34 cellular contexts compared by ENCODE assay signal in the genomic region with DNA sequence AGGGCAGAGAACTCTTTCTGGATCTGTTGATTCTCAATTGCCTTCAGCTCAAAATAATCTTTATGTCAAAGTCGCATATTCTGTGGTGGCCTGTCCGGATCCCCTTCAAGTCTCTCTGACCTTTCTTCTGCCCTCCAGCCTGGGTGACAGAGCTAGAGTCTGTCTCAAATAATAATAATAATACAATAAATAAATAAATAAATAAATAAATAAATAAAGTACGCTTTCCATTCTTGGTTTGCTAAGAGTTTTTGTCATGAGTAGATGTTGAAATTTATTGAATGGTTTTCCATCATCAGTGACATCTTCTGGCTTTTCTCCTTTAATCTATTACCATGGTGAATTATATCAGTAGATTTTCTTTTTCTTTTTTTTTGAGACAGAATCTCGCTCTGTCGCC. TPM values are rescaled to one million over a fixed set of nuclear protein-coding genes. Genes with fewer than 3 reads are reported as not detected.
"Had no signal": no experiment of that assay in that cellular context is flagged by ENCODE, and none has a peak within 500 bp of the region (broad histone marks: within the 10 kb centered on the region; RNA-seq: fewer than 3 reads in every experiment).

No MANE protein-coding gene starts in this region.

- ATAC-seq: activated CD8-positive, alpha-beta memory T cell treated with anti-CD3 and anti-CD28 coated beads, Interleukin-2, amount 10 ng/mL, durations not matched to agents 7 days and 5 days; activated CD8-positive, alpha-beta T cell treated with anti-CD3 and anti-CD28 coated beads, Interleukin-2, amount 10 ng/mL, durations not matched to agents 7 days and 5 days; activated naive CD8-positive, alpha-beta T cell treated with anti-CD3 and anti-CD28 coated beads, Interleukin-2, amount 50 U/mL, for 24 hours had no signal

- H3K4me3 Mint-ChIP-seq: activated B cell treated with CpG ODN at 0.5 μM for 24 hours; activated CD4-positive, alpha-beta memory T cell treated with anti-CD3 and anti-CD28 coated beads, Interleukin-2, amount 10 ng/mL, durations not matched to agents 7 days and 5 days; activated CD4-positive, alpha-beta T cell treated with anti-CD3 and anti-CD28 coated beads, Interleukin-2, amount 10 ng/mL, durations not matched to agents 24 days and 14 days; activated CD8-positive, alpha-beta memory T cell treated with anti-CD3 and anti-CD28 coated beads, Interleukin-2, amount 10 ng/mL, durations not matched to agents 7 days and 5 days; activated CD8-positive, alpha-beta T cell treated with anti-CD3 and anti-CD28 coated beads, Interleukin-2, amount 10 ng/mL, durations not matched to agents 7 days and 5 days; activated naive CD4-positive, alpha-beta T cell treated with anti-CD3 and anti-CD28 coated beads, Interleukin-2, amount 10 ng/mL, durations not matched to agents 7 days and 5 days; activated naive CD4-positive, alpha-beta T cell treated with anti-CD3 and anti-CD28 coated beads, Interleukin-2, amount 50 U/mL, for 24 hours; activated naive CD8-positive, alpha-beta T cell; activated naive CD8-positive, alpha-beta T cell treated with anti-CD3 and anti-CD28 coated beads, Interleukin-2, amount 10 ng/mL, durations not matched to agents 7 days and 5 days; activated naive CD8-positive, alpha-beta T cell treated with anti-CD3 and anti-CD28 coated beads, Interleukin-2, amount 50 U/mL, for 24 hours; activated T-cell treated with anti-CD3 and anti-CD28 coated beads, Interleukin-2, amount 50 U/mL, for 24 hours; brain; central memory CD8-positive, alpha-beta T cell; T-helper 1 cell treated with Interleukin-12 subunit alpha and Interleukin-12 subunit beta and Interleukin-4 antibody, amounts not matched to agents 30 μg/mL and 1 μg/mL, for 36 hours; T-helper 2 cell treated with Interferon-gamma antibody and Interleukin-4, amounts not matched to agents 5 μg/mL and 100 μg/mL, for 36 hours had no signal

- H3K27ac Mint-ChIP-seq: activated B cell treated with CpG ODN at 0.5 μM for 24 hours; activated CD4-positive, alpha-beta memory T cell treated with anti-CD3 and anti-CD28 coated beads, Interleukin-2, amount 10 ng/mL, durations not matched to agents 7 days and 5 days; activated CD4-positive, alpha-beta T cell treated with anti-CD3 and anti-CD28 coated beads, Interleukin-2, amount 10 ng/mL, durations not matched to agents 24 days and 14 days; activated CD8-positive, alpha-beta memory T cell treated with anti-CD3 and anti-CD28 coated beads, Interleukin-2, amount 10 ng/mL, durations not matched to agents 7 days and 5 days; activated CD8-positive, alpha-beta T cell treated with anti-CD3 and anti-CD28 coated beads, Interleukin-2, amount 10 ng/mL, durations not matched to agents 7 days and 5 days; activated naive CD4-positive, alpha-beta T cell treated with anti-CD3 and anti-CD28 coated beads, Interleukin-2, amount 10 ng/mL, durations not matched to agents 7 days and 5 days; activated naive CD4-positive, alpha-beta T cell treated with anti-CD3 and anti-CD28 coated beads, Interleukin-2, amount 50 U/mL, for 24 hours; activated naive CD8-positive, alpha-beta T cell; activated naive CD8-positive, alpha-beta T cell treated with anti-CD3 and anti-CD28 coated beads, Interleukin-2, amount 10 ng/mL, durations not matched to agents 7 days and 5 days; activated naive CD8-positive, alpha-beta T cell treated with anti-CD3 and anti-CD28 coated beads, Interleukin-2, amount 50 U/mL, for 24 hours; activated T-cell treated with anti-CD3 and anti-CD28 coated beads, Interleukin-2, amount 50 U/mL, for 24 hours; activated T-helper 2 cell treated with anti-CD3 and anti-CD28 coated beads, Interferon-gamma antibody, Interleukin-2, Interleukin-4, amounts not matched to agents 10 μg/mL and 5 μg/mL and 100 μg/mL, durations not matched to agents 14 hours and 24 hours and 36 hours; brain; T-helper 1 cell treated with Interleukin-12 subunit alpha and Interleukin-12 subunit beta and Interleukin-4 antibody, amounts not matched to agents 30 μg/mL and 1 μg/mL, for 36 hours; T-helper 2 cell treated with Interferon-gamma antibody and Interleukin-4, amounts not matched to agents 5 μg/mL and 100 μg/mL, for 36 hours had no signal

- H3K4me1 ChIP-seq: ascending aorta had no signal

- H3K9me3 Mint-ChIP-seq: activated B cell treated with CpG ODN at 0.5 μM for 24 hours; activated CD4-positive, alpha-beta memory T cell treated with anti-CD3 and anti-CD28 coated beads, Interleukin-2, amount 10 ng/mL, durations not matched to agents 7 days and 5 days; activated CD4-positive, alpha-beta T cell treated with anti-CD3 and anti-CD28 coated beads, Interleukin-2, amount 10 ng/mL, durations not matched to agents 24 days and 14 days; activated naive CD4-positive, alpha-beta T cell treated with anti-CD3 and anti-CD28 coated beads, Interleukin-2, amount 10 ng/mL, durations not matched to agents 7 days and 5 days; activated naive CD4-positive, alpha-beta T cell treated with anti-CD3 and anti-CD28 coated beads, Interleukin-2, amount 50 U/mL, for 24 hours; activated naive CD8-positive, alpha-beta T cell treated with anti-CD3 and anti-CD28 coated beads, Interleukin-2, amount 10 ng/mL, durations not matched to agents 7 days and 5 days; activated naive CD8-positive, alpha-beta T cell treated with anti-CD3 and anti-CD28 coated beads, Interleukin-2, amount 50 U/mL, for 24 hours; activated T-cell treated with anti-CD3 and anti-CD28 coated beads, Interleukin-2, amount 50 U/mL, for 24 hours; activated T-helper 2 cell treated with anti-CD3 and anti-CD28 coated beads, Interferon-gamma antibody, Interleukin-2, Interleukin-4, amounts not matched to agents 10 μg/mL and 5 μg/mL and 100 μg/mL, durations not matched to agents 14 hours and 24 hours and 36 hours; T-helper 1 cell treated with Interleukin-12 subunit alpha and Interleukin-12 subunit beta and Interleukin-4 antibody, amounts not matched to agents 30 μg/mL and 1 μg/mL, for 36 hours; T-helper 2 cell treated with Interferon-gamma antibody and Interleukin-4, amounts not matched to agents 5 μg/mL and 100 μg/mL, for 36 hours had no signal

- H3K9me3 ChIP-seq: ascending aorta had no signal

- DNase-seq: activated B cell treated with CpG ODN at 0.5 μM for 24 hours; activated CD4-positive, alpha-beta memory T cell treated with anti-CD3 and anti-CD28 coated beads, Interleukin-2, amount 10 ng/mL, durations not matched to agents 7 days and 5 days; activated CD4-positive, alpha-beta T cell treated with anti-CD3 and anti-CD28 coated beads for 4 hours; activated CD4-positive, alpha-beta T cell treated with anti-CD3 and anti-CD28 coated beads, Interleukin-2, amount 10 ng/mL, durations not matched to agents 24 days and 14 days; activated CD4-positive, alpha-beta T cell treated with anti-CD3 and anti-CD28 coated beads, Interleukin-2, amount 50 U/mL, for 48 hours; activated CD4-positive, CD25-positive, alpha-beta regulatory T cell treated with anti-CD3 and anti-CD28 coated beads, Interleukin-2, amount 50 U/mL, for 72 hours; activated CD8-positive, alpha-beta memory T cell treated with anti-CD3 and anti-CD28 coated beads for 24 hours; activated CD8-positive, alpha-beta memory T cell treated with anti-CD3 and anti-CD28 coated beads, Interleukin-2, amount 10 ng/mL, durations not matched to agents 7 days and 5 days; activated CD8-positive, alpha-beta memory T cell treated with anti-CD3 and anti-CD28 coated beads, Interleukin-2, amount 50 U/mL, for 48 hours; activated CD8-positive, alpha-beta T cell treated with anti-CD3 and anti-CD28 coated beads, Interleukin-2, amount 10 ng/mL, durations not matched to agents 7 days and 5 days; activated effector memory CD4-positive, alpha-beta T cell treated with Interleukin-2 at 50 U/mL for 16 hours; activated gamma-delta T cell; activated naive CD4-positive, alpha-beta T cell treated with anti-CD3 and anti-CD28 coated beads, Interleukin-2, amount 10 ng/mL, durations not matched to agents 7 days and 5 days; activated naive CD4-positive, alpha-beta T cell treated with Interleukin-2 at 50 U/mL for 16 hours; activated naive CD8-positive, alpha-beta T cell treated with anti-CD3 and anti-CD28 coated beads, Interleukin-2, amount 10 ng/mL, durations not matched to agents 7 days and 5 days; activated naive CD8-positive, alpha-beta T cell treated with anti-CD3 and anti-CD28 coated beads, Interleukin-2, amount 50 U/mL, for 24 hours; activated T-cell treated with anti-CD3 and anti-CD28 coated beads, Interleukin-2, amount 50 U/mL, for 24 hours; activated T-cell treated with anti-CD3 and anti-CD28 coated beads, Interleukin-2, amount 50 U/mL, for 48 hours; amygdala; anterior cingulate cortex; caudate nucleus; cerebellar nuclear complex; T-helper 2 cell; T-helper 9 cell had no signal

- H3K27me3 ChIP-seq: ascending aorta, cardiac muscle cell had no signal

- H3K27ac ChIP-seq: ascending aorta, cardiac muscle cell, VCaP had no signal

- H3K4me3 ChIP-seq: ascending aorta, cardiac muscle cell had no signal

- H3K27me3 Mint-ChIP-seq: activated B cell treated with CpG ODN at 0.5 μM for 24 hours; activated CD4-positive, alpha-beta memory T cell treated with anti-CD3 and anti-CD28 coated beads, Interleukin-2, amount 10 ng/mL, durations not matched to agents 7 days and 5 days; activated CD4-positive, alpha-beta T cell treated with anti-CD3 and anti-CD28 coated beads, Interleukin-2, amount 10 ng/mL, durations not matched to agents 24 days and 14 days; activated CD8-positive, alpha-beta memory T cell treated with anti-CD3 and anti-CD28 coated beads, Interleukin-2, amount 10 ng/mL, durations not matched to agents 7 days and 5 days; activated naive CD4-positive, alpha-beta T cell treated with anti-CD3 and anti-CD28 coated beads, Interleukin-2, amount 10 ng/mL, durations not matched to agents 7 days and 5 days; activated naive CD4-positive, alpha-beta T cell treated with anti-CD3 and anti-CD28 coated beads, Interleukin-2, amount 50 U/mL, for 24 hours; activated naive CD8-positive, alpha-beta T cell; activated naive CD8-positive, alpha-beta T cell treated with anti-CD3 and anti-CD28 coated beads, Interleukin-2, amount 10 ng/mL, durations not matched to agents 7 days and 5 days; activated naive CD8-positive, alpha-beta T cell treated with anti-CD3 and anti-CD28 coated beads, Interleukin-2, amount 50 U/mL, for 24 hours; activated T-cell treated with anti-CD3 and anti-CD28 coated beads, Interleukin-2, amount 50 U/mL, for 24 hours; brain; central memory CD8-positive, alpha-beta T cell had no signal

- H3K4me1 Mint-ChIP-seq: activated CD4-positive, alpha-beta T cell treated with anti-CD3 and anti-CD28 coated beads, Interleukin-2, amount 10 ng/mL, durations not matched to agents 24 days and 14 days; activated naive CD4-positive, alpha-beta T cell treated with anti-CD3 and anti-CD28 coated beads, Interleukin-2, amount 10 ng/mL, durations not matched to agents 7 days and 5 days; activated naive CD4-positive, alpha-beta T cell treated with anti-CD3 and anti-CD28 coated beads, Interleukin-2, amount 50 U/mL, for 24 hours; activated naive CD8-positive, alpha-beta T cell treated with anti-CD3 and anti-CD28 coated beads, Interleukin-2, amount 10 ng/mL, durations not matched to agents 7 days and 5 days; brain; central memory CD8-positive, alpha-beta T cell had no signal

- H3K36me3 ChIP-seq: ascending aorta, cardiac muscle cell had no signal

RNA-seq across cellular contexts. Expression of gene TNFRSF9, which starts 54.8 kb away (rescaled TPM):
- total RNA-seq: ascending aorta, cardiac muscle cell had no signal
- polyA plus RNA-seq: cardiac muscle cell had no signal
